Comparison of ENCODE assay signal across 1 cellular context in the genomic region with DNA sequence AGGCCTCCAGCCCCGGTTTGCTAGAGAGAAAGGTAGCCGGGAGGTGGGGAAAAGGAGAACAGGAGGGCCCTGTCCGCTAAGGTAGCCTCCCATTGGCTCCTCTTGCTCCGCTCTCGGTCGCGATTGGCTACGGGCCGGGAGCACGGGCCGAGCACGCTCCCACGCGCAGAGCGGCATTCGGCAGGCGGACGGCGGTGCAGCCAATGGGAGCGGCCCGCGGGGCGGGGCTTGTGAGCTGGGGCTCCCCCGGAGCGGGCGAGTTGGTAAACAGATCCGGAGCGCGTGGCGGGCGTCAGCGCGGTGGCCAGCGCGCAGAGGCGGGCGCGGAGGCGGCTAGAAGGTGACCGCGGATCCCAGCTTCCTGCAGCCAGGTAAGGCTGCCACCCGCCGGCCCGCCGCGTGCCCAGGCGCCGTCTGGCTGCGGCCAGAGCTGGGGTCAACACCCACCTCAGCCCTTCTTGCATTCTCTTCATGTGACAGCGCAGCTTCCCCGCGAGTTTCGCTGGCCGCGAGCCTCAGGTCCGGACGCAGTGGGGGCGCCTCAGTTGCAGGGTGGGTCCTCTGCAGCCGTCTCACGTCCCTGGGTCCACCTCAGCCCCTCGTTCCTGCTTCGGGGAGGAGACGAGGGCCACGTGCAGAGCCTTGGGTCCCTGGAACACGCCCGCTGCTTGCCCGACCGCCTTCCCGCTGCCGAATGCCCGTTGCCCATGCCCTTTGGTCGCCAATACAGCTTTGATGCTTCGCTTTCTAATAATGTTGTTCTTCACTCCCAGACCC.
A peak's percentile ranks its signal among the peaks of the same experiment; 100 is the strongest.
TF ChIP-seq lines count a peak whose summit lies in the region.

Gene COQ8A (plus strand): TSS at position 266 of the 777 bp plus-strand sequence. CDS start 21,092 bp downstream, outside the sequence.

TF ChIP-seq in GM12878, 131 proteins besides CTCF, POLR2A, EP300 and RAD21 (continued from another document and continues in another):
- no peak for TF ChIP-seq ATF2 (IDR thresholded peaks at IDR 0.05; ENCODE audit: low read length)
- TF ChIP-seq, protein P1, sequence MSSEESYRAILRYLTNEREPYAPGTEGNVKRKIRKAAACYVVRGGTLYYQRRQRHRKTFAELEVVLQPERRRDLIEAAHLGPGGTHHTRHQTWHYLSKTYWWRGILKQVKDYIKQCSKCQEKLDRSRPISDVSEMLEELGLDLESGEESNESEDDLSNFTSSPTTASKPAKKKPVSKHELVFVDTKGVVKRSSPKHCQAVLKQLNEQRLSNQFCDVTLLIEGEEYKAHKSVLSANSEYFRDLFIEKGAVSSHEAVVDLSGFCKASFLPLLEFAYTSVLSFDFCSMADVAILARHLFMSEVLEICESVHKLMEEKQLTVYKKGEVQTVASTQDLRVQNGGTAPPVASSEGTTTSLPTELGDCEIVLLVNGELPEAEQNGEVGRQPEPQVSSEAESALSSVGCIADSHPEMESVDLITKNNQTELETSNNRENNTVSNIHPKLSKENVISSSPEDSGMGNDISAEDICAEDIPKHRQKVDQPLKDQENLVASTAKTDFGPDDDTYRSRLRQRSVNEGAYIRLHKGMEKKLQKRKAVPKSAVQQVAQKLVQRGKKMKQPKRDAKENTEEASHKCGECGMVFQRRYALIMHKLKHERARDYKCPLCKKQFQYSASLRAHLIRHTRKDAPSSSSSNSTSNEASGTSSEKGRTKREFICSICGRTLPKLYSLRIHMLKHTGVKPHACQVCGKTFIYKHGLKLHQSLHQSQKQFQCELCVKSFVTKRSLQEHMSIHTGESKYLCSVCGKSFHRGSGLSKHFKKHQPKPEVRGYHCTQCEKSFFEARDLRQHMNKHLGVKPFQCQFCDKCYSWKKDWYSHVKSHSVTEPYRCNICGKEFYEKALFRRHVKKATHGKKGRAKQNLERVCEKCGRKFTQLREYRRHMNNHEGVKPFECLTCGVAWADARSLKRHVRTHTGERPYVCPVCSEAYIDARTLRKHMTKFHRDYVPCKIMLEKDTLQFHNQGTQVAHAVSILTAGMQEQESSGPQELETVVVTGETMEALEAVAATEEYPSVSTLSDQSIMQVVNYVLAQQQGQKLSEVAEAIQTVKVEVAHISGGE (CRISPR knock-in tag; IDR thresholded peaks at IDR 0.05), result no peak
- no peak for TF ChIP-seq ZNF384 (IDR thresholded peaks at IDR 0.05; ENCODE audit: borderline replicate concordance, low read depth, low read length)
- no peak for TF ChIP-seq E2F8 (IDR thresholded peaks at IDR 0.05; ENCODE audit: low read depth, partially characterized antibody)
- TF ChIP-seq BCLAF1 (IDR thresholded peaks at IDR 0.05), result no peak
- TF ChIP-seq MTA2 (IDR thresholded peaks at IDR 0.05; ENCODE audit: low read depth), result no peak
- TF ChIP-seq, protein P2, sequence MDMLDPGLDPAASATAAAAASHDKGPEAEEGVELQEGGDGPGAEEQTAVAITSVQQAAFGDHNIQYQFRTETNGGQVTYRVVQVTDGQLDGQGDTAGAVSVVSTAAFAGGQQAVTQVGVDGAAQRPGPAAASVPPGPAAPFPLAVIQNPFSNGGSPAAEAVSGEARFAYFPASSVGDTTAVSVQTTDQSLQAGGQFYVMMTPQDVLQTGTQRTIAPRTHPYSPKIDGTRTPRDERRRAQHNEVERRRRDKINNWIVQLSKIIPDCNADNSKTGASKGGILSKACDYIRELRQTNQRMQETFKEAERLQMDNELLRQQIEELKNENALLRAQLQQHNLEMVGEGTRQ (IDR thresholded peaks at IDR 0.05; ENCODE audit: borderline replicate concordance, low read depth, low read length), result peak; percentile 25; the same call in 1 of the 2 replicates
- no peak for TF ChIP-seq TARDBP (IDR thresholded peaks at IDR 0.05; ENCODE audit: borderline replicate concordance)
- TF ChIP-seq SUZ12 (IDR thresholded peaks at IDR 0.05; ENCODE audit: unreplicated experiment), result no peak
- no peak for TF ChIP-seq STAT1 (conservative IDR thresholded peaks at IDR 0.05)
- no peak for TF ChIP-seq GABPA (IDR thresholded peaks at IDR 0.05; ENCODE audit: low read depth)
- TF ChIP-seq, protein P3, sequence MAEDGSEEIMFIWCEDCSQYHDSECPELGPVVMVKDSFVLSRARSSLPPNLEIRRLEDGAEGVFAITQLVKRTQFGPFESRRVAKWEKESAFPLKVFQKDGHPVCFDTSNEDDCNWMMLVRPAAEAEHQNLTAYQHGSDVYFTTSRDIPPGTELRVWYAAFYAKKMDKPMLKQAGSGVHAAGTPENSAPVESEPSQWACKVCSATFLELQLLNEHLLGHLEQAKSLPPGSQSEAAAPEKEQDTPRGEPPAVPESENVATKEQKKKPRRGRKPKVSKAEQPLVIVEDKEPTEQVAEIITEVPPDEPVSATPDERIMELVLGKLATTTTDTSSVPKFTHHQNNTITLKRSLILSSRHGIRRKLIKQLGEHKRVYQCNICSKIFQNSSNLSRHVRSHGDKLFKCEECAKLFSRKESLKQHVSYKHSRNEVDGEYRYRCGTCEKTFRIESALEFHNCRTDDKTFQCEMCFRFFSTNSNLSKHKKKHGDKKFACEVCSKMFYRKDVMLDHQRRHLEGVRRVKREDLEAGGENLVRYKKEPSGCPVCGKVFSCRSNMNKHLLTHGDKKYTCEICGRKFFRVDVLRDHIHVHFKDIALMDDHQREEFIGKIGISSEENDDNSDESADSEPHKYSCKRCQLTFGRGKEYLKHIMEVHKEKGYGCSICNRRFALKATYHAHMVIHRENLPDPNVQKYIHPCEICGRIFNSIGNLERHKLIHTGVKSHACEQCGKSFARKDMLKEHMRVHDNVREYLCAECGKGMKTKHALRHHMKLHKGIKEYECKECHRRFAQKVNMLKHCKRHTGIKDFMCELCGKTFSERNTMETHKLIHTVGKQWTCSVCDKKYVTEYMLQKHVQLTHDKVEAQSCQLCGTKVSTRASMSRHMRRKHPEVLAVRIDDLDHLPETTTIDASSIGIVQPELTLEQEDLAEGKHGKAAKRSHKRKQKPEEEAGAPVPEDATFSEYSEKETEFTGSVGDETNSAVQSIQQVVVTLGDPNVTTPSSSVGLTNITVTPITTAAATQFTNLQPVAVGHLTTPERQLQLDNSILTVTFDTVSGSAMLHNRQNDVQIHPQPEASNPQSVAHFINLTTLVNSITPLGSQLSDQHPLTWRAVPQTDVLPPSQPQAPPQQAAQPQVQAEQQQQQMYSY (CRISPR knock-in tag; IDR thresholded peaks at IDR 0.05), result no peak
- no peak for TF ChIP-seq IRF5 (IDR thresholded peaks at IDR 0.05; ENCODE audit: borderline replicate concordance)
- TF ChIP-seq TCF7 (IDR thresholded peaks at IDR 0.05; ENCODE audit: borderline replicate concordance), result no peak
- TF ChIP-seq CREB1 (IDR thresholded peaks at IDR 0.05; ENCODE audit: low read depth), result peak; percentile 68; the same call in 1 of the 2 replicates
- peak; percentile 48; the same call in 1 of the 2 replicates for TF ChIP-seq BACH1 (IDR thresholded peaks at IDR 0.05; ENCODE audit: borderline replicate concordance)
- no peak for TF ChIP-seq ZNF274 (IDR thresholded peaks at IDR 0.05; ENCODE audit: insufficient read depth, insufficient read length)
- TF ChIP-seq CHD2 (IDR thresholded peaks at IDR 0.05; ENCODE audit: borderline replicate concordance, low read depth, low read length), result peak; percentile 97
- no peak for TF ChIP-seq ESRRA (IDR thresholded peaks at IDR 0.05; ENCODE audit: low read length)
- TF ChIP-seq PML (IDR thresholded peaks at IDR 0.05; ENCODE audit: low read length), result no peak
- no peak for TF ChIP-seq PAX5 (IDR thresholded peaks at IDR 0.05; ENCODE audit: borderline replicate concordance, low read depth, low read length)
- 0 out of 2 replicates have a peak, but pooled peaks have one; percentile 36 for TF ChIP-seq TCF3 (IDR thresholded peaks at IDR 0.05; ENCODE audit: borderline replicate concordance, insufficient read depth, low read depth, low read length)
- peak; percentile 98 to 100 for TF ChIP-seq BHLHE40 (IDR thresholded peaks at IDR 0.05; ENCODE audit: borderline replicate concordance in 1 of 2, low read depth in 2 of 2, low read length in 1 of 2)
- no peak for TF ChIP-seq BCL3 (IDR thresholded peaks at IDR 0.05; ENCODE audit: borderline replicate concordance, insufficient read depth, low read depth, low read length, poor library complexity, severe bottlenecking)
- TF ChIP-seq, protein P4, sequence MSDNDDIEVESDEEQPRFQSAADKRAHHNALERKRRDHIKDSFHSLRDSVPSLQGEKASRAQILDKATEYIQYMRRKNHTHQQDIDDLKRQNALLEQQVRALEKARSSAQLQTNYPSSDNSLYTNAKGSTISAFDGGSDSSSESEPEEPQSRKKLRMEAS (IDR thresholded peaks at IDR 0.05; ENCODE audit: low read depth, low read length), result peak; percentile 78
- TF ChIP-seq CEBPB (IDR thresholded peaks at IDR 0.05; ENCODE audit: borderline replicate concordance in 1 of 2, low read depth in 2 of 2, low read length in 2 of 2), result no peak
